ENCODE assay signal across 22 cellular contexts in genomic region chr20:37929366-37930014, GRCh38. TPM values are rescaled to one million over a fixed set of nuclear protein-coding genes. Genes with fewer than 3 reads are reported as not detected.
"Had no signal": no experiment of that assay in that cellular context is flagged by ENCODE, and none has a peak within 500 bp of the region (broad histone marks: within the 10 kb centered on the region; RNA-seq: fewer than 3 reads in every experiment).

No MANE protein-coding gene starts in this region.

- H3K36me3 ChIP-seq: adrenal gland, gastrocnemius medialis, tibial nerve had no signal

- H3K4me1 ChIP-seq: adrenal gland, body of pancreas, gastrocnemius medialis, tibial nerve had no signal

- ATAC-seq: activated CD8-positive, alpha-beta T cell treated with anti-CD3 and anti-CD28 coated beads for 36 hours; activated T-cell treated with anti-CD3 and anti-CD28 coated beads, Interleukin-2, amount 50 U/mL, for 72 hours; body of pancreas; effector memory CD8-positive, alpha-beta T cell; gastrocnemius medialis; sciatic nerve; stimulated activated memory B cell treated with anti-CD40 and anti-IgM and Interleukin-4, amounts not matched to agents 10 μg/mL and 1 μg/mL and 100 μg/mL, for 72 hours had no signal

- DNase-seq: activated CD4-positive, alpha-beta T cell treated with anti-CD3 and anti-CD28 coated beads for 4 hours; activated CD8-positive, alpha-beta T cell treated with anti-CD3 and anti-CD28 coated beads for 36 hours; activated naive CD4-positive, alpha-beta T cell; activated naive CD8-positive, alpha-beta T cell treated with anti-CD3 and anti-CD28 coated beads for 36 hours; activated T-cell treated with anti-CD3 and anti-CD28 coated beads, Interleukin-2, amount 50 U/mL, for 72 hours; adrenal gland; aorta; body of pancreas; cerebellar nuclear complex; effector memory CD8-positive, alpha-beta T cell; erythroblast; gastrocnemius medialis; glutamatergic neuron; islet precursor cell; mammary epithelial cell; naive B cell; stimulated activated CD4-positive, alpha-beta T cell treated with anti-CD3 and anti-CD28 coated beads, Interleukin-4, amount 100 ng/mL, for 24 hours had no signal

- H3K9me3 Mint-ChIP-seq: activated CD8-positive, alpha-beta T cell treated with anti-CD3 and anti-CD28 coated beads for 36 hours; activated naive CD8-positive, alpha-beta T cell treated with anti-CD3 and anti-CD28 coated beads for 36 hours; activated T-cell treated with anti-CD3 and anti-CD28 coated beads, Interleukin-2, amount 50 U/mL, for 72 hours; effector memory CD8-positive, alpha-beta T cell; naive B cell; stimulated activated memory B cell treated with anti-CD40 and anti-IgM and Interleukin-4, amounts not matched to agents 10 μg/mL and 1 μg/mL and 100 μg/mL, for 72 hours had no signal

- H3K27ac Mint-ChIP-seq: activated CD8-positive, alpha-beta T cell treated with anti-CD3 and anti-CD28 coated beads for 36 hours; activated naive CD8-positive, alpha-beta T cell treated with anti-CD3 and anti-CD28 coated beads for 36 hours; activated T-cell treated with anti-CD3 and anti-CD28 coated beads, Interleukin-2, amount 50 U/mL, for 72 hours; effector memory CD8-positive, alpha-beta T cell; stimulated activated memory B cell treated with anti-CD40 and anti-IgM and Interleukin-4, amounts not matched to agents 10 μg/mL and 1 μg/mL and 100 μg/mL, for 72 hours had no signal

- H3K9me3 ChIP-seq: adrenal gland, body of pancreas, gastrocnemius medialis, tibial nerve had no signal

- H3K27ac ChIP-seq: adrenal gland, body of pancreas, coronary artery, gastrocnemius medialis, skin epidermis, tibial nerve had no signal

- H3K36me3 Mint-ChIP-seq: activated naive CD8-positive, alpha-beta T cell treated with anti-CD3 and anti-CD28 coated beads for 36 hours; naive B cell; stimulated activated memory B cell treated with anti-CD40 and anti-IgM and Interleukin-4, amounts not matched to agents 10 μg/mL and 1 μg/mL and 100 μg/mL, for 72 hours had no signal

- H3K27me3 ChIP-seq: adrenal gland, body of pancreas, tibial nerve had no signal

- H3K4me3 ChIP-seq: adrenal gland, body of pancreas, coronary artery, gastrocnemius medialis, skin epidermis, tibial nerve had no signal

- H3K4me3 Mint-ChIP-seq: activated CD8-positive, alpha-beta T cell treated with anti-CD3 and anti-CD28 coated beads for 36 hours; activated naive CD8-positive, alpha-beta T cell treated with anti-CD3 and anti-CD28 coated beads for 36 hours; activated T-cell treated with anti-CD3 and anti-CD28 coated beads, Interleukin-2, amount 50 U/mL, for 72 hours; effector memory CD8-positive, alpha-beta T cell; naive B cell; stimulated activated memory B cell treated with anti-CD40 and anti-IgM and Interleukin-4, amounts not matched to agents 10 μg/mL and 1 μg/mL and 100 μg/mL, for 72 hours had no signal

- H3K4me1 Mint-ChIP-seq: activated naive CD8-positive, alpha-beta T cell treated with anti-CD3 and anti-CD28 coated beads for 36 hours; naive B cell; stimulated activated memory B cell treated with anti-CD40 and anti-IgM and Interleukin-4, amounts not matched to agents 10 μg/mL and 1 μg/mL and 100 μg/mL, for 72 hours had no signal

RNA-seq across cellular contexts. Expression of gene VSTM2L, which starts 26.6 kb away (rescaled TPM):
- total RNA-seq: activated CD8-positive, alpha-beta T cell treated with anti-CD3 and anti-CD28 coated beads for 36 hours; activated naive CD8-positive, alpha-beta T cell treated with anti-CD3 and anti-CD28 coated beads for 36 hours had no signal
